Comparison of ENCODE assay signal across 25 cellular contexts in the genomic region with DNA sequence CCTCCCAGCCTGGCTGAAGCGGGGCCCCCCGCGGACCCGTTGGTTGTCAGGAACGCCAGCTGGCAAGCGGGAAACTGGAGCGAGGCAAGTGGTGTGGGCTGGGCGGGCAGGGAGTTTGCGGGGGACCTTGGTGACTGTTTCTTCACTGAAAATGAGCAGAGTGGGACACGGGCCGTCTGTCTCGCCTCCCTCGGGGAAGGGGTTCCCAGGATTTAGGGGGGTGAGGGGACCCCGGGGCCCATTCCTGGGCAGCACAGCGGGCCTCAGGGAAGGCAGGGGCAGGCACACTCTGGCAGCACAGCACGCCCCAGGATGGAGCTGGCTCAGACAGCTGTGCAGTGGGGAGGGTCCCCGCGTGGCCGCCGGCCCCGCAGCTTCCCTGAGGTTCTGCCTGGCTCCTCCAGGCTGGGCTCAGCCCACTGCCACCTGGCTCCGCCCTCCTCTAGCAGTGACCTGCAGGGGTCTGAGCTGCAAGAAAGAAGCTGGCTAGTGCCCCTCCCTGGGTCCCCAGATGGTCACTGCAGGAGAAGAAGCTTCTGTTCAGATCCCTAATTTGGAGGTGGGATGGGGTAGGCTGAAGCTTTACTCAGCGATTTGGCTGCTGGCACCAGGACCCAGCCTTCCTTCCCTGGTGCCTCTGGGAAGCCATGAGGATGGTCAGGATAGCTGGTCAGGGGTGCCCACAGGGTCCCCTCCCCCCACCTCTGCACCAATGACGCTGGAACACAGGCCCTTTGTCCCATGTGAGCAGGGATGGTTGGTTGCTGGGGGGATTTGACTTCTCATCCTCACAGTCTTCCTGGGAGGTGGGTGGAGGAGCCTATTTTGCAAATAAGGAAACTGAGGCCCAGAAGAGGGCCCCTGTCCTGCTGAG.
A peak's percentile ranks its signal among the peaks of the same experiment; 100 is the strongest.
DNase-seq lines count a peak whose midpoint lies in the region; ATAC-seq and TF ChIP-seq lines count a peak whose summit lies in the region.
"Had no signal": no experiment of that assay in that cellular context is flagged by ENCODE, and none has a peak within 500 bp of the region (broad histone marks: within the 10 kb centered on the region; RNA-seq: fewer than 3 reads in every experiment).

No MANE protein-coding gene starts in this region.

- no peak overlapping the region for H3K4me3 ChIP-seq in spleen
- H3K4me3 ChIP-seq: cardiac muscle cell, right atrium auricular region had no signal

- H3K36me3 Mint-ChIP-seq in immature natural killer cell: no peaks in the 10 kb centered on the region
- H3K36me3 Mint-ChIP-seq: activated naive CD4-positive, alpha-beta T cell treated with anti-CD3 and anti-CD28 coated beads, Interleukin-2, amount 10 ng/mL, durations not matched to agents 7 days and 5 days; memory B cell; naive B cell had no signal

- TF ChIP-seq POLR2A in spleen (IDR thresholded peaks at IDR 0.05): no peak

- peaks cover 0 to 8% (median 5%) of the 10 kb centered on the region in 3 donors for H3K27me3 Mint-ChIP-seq in immature natural killer cell (ENCODE audit: low read depth in 3 of 3)
- H3K27me3 Mint-ChIP-seq: activated CD4-positive, alpha-beta T cell treated with anti-CD3 and anti-CD28 coated beads, Interleukin-2, amount 10 ng/mL, durations not matched to agents 7 days and 5 days had no signal

- TF ChIP-seq CTCF in RWPE1 (conservative IDR thresholded peaks at IDR 0.05; ENCODE audit: low read depth) (no peak), spleen (IDR thresholded peaks at IDR 0.05 in 8 of 11, conservative IDR thresholded peaks at IDR 0.05 in 3 of 11) (no peak)

- no peaks in the 10 kb centered on the region for H3K27me3 ChIP-seq in spleen (replicated peaks in 1 of 7)
- H3K27me3 ChIP-seq: cardiac muscle cell, right atrium auricular region had no signal

- peak; percentile 55 for DNase-seq in activated effector memory CD4-positive, alpha-beta T cell treated with anti-CD3 and anti-CD28 coated beads, Interleukin-2, amount 50 U/mL, for 16 hours
- no peak for DNase-seq in activated effector memory CD4-positive, alpha-beta T cell treated with Interleukin-2 at 50 U/mL for 16 hours
- no peak for DNase-seq in RWPE1 (ENCODE audit: low spot score)
- peak; percentile 37 for DNase-seq in left kidney (ENCODE audit: low read depth, low spot score)
- DNase-seq in spleen: peak; percentile 75
- no peak for DNase-seq in immature natural killer cell
- DNase-seq in NCI-H226: no peak
- DNase-seq: ACHN; activated CD4-positive, alpha-beta T cell treated with anti-CD3 and anti-CD28 coated beads, Interleukin-2, amount 10 ng/mL, durations not matched to agents 7 days and 5 days; activated naive CD4-positive, alpha-beta T cell treated with anti-CD3 and anti-CD28 coated beads, Interleukin-2, amount 10 ng/mL, durations not matched to agents 7 days and 5 days; activated T-cell treated with anti-CD3 and anti-CD28 coated beads, Interleukin-2, amount 50 U/mL, for 72 hours; Caco-2; kidney glomerular epithelial cell; naive B cell; NCI-H1105 treated with DMSO at 0.1 percent for 48 hours; NCI-H2029; RPMI8226; SK-N-SH; stimulated activated CD4-positive, alpha-beta T cell treated with anti-CD3 and anti-CD28 coated beads, Interleukin-4, amount 100 ng/mL, for 4 hours; stimulated activated naive CD4-positive, alpha-beta T cell; T-helper 2 cell had no signal

- no peak overlapping the region for H3K4me3 Mint-ChIP-seq in immature natural killer cell
- H3K4me3 Mint-ChIP-seq: activated CD4-positive, alpha-beta T cell treated with anti-CD3 and anti-CD28 coated beads, Interleukin-2, amount 10 ng/mL, durations not matched to agents 7 days and 5 days; activated naive CD4-positive, alpha-beta T cell treated with anti-CD3 and anti-CD28 coated beads, Interleukin-2, amount 10 ng/mL, durations not matched to agents 7 days and 5 days; activated T-cell treated with anti-CD3 and anti-CD28 coated beads, Interleukin-2, amount 50 U/mL, for 72 hours; memory B cell; naive B cell had no signal

- H3K9me3 ChIP-seq in spleen: no peaks in the 10 kb centered on the region
- H3K9me3 ChIP-seq: Caco-2, right atrium auricular region, SK-N-SH had no signal

- CTCF ChIA-PET in RWPE1 (lab: Yijun Ruan, JAX): interaction anchor here (0.6 kb wide), 1 partner anchor 126 kb away, joined by 3 read pairs; no protein-coding TSS in a partner anchor

- peaks cover 0 to 5% of the 10 kb centered on the region in 2 donors for H3K4me1 Mint-ChIP-seq in immature natural killer cell

- no peaks in the 10 kb centered on the region for H3K9me3 Mint-ChIP-seq in immature natural killer cell
- H3K9me3 Mint-ChIP-seq: activated CD4-positive, alpha-beta T cell treated with anti-CD3 and anti-CD28 coated beads, Interleukin-2, amount 10 ng/mL, durations not matched to agents 7 days and 5 days; activated naive CD4-positive, alpha-beta T cell treated with anti-CD3 and anti-CD28 coated beads, Interleukin-2, amount 10 ng/mL, durations not matched to agents 7 days and 5 days; activated T-cell treated with anti-CD3 and anti-CD28 coated beads, Interleukin-2, amount 50 U/mL, for 72 hours; memory B cell; naive B cell had no signal

- H3K27ac ChIP-seq in RWPE1 (peak overlapping the region; percentile 35), spleen (no peak overlapping the region)
- H3K27ac ChIP-seq: cardiac muscle cell, right atrium auricular region had no signal

- H3K4me1 ChIP-seq in spleen: peaks cover 11 to 48% (median 32%) of the 10 kb centered on the region in 6 donors
- H3K4me1 ChIP-seq: Caco-2 had no signal

- POLR2A ChIA-PET in RWPE1 (lab: Yijun Ruan, JAX; ENCODE audit: low non-redundant PET): interaction anchor here (0.5 kb wide), 1 partner anchor 1894 kb away, joined by 3 read pairs; no protein-coding TSS in a partner anchor

- H3K36me3 ChIP-seq in spleen: peaks cover 0 to 6% (median 0%) of the 10 kb centered on the region in 6 donors
- H3K36me3 ChIP-seq: cardiac muscle cell, right atrium auricular region had no signal

- H3K27ac Mint-ChIP-seq in immature natural killer cell: no peak overlapping the region
- H3K27ac Mint-ChIP-seq: activated CD4-positive, alpha-beta T cell treated with anti-CD3 and anti-CD28 coated beads, Interleukin-2, amount 10 ng/mL, durations not matched to agents 7 days and 5 days; activated naive CD4-positive, alpha-beta T cell treated with anti-CD3 and anti-CD28 coated beads, Interleukin-2, amount 10 ng/mL, durations not matched to agents 7 days and 5 days; activated T-cell treated with anti-CD3 and anti-CD28 coated beads, Interleukin-2, amount 50 U/mL, for 72 hours; memory B cell had no signal

- intact Hi-C loops in spleen (cut with DNase I; ENCODE audit: low total_unique reads): no loop called here

- no peak for ATAC-seq in GM21528 (IDR thresholded peaks at IDR 0.05; ENCODE audit: low FRiP score, unreplicated experiment)
- ATAC-seq: activated T-cell treated with anti-CD3 and anti-CD28 coated beads, Interleukin-2, amount 50 U/mL, for 72 hours had no signal

- 68 to 82% (median 71%) methylated on average over 18 to 24 of the region's 24 CpGs for WGBS in spleen, 5 donors

Comparison
In these comparisons a context has a peak if more than half of its experiments do, and no peak if none do; other contexts are left out.
1. DNase-seq: peak in activated effector memory CD4-positive, alpha-beta T cell treated with anti-CD3 and anti-CD28 coated beads, Interleukin-2, amount 50 U/mL, for 16 hours (single experiment), left kidney (single experiment) and spleen (single experiment); none in activated effector memory CD4-positive, alpha-beta T cell treated with Interleukin-2 at 50 U/mL for 16 hours (single experiment), RWPE1 (single experiment), immature natural killer cell (0 of 3) and NCI-H226 (single experiment).